ENCODE assay signal across 26 cellular contexts in genomic region chr4:188206783-188207182, GRCh38.
"Had no signal": no experiment of that assay in that cellular context is flagged by ENCODE, and none has a peak within 500 bp of the region (broad histone marks: within the 10 kb centered on the region; RNA-seq: fewer than 3 reads in every experiment).

No MANE protein-coding gene starts in this region.

- H3K4me3 Mint-ChIP-seq: T-cell; T-helper 1 cell treated with Interleukin-12 subunit alpha and Interleukin-12 subunit beta and Interleukin-4 antibody, amounts not matched to agents 30 μg/mL and 1 μg/mL, for 36 hours had no signal

- H3K4me1 Mint-ChIP-seq: T-cell had no signal

- H3K36me3 ChIP-seq: MG63, SJSA1 had no signal

- H3K27ac ChIP-seq: SJSA1, SK-N-MC had no signal

- DNase-seq: Karpas-422, KG1, MG63, NCI-H1092, NCI-H1105 treated with DMSO at 0.1 percent for 48 hours, NCI-H1417 treated with DMSO at 0.1 percent for 48 hours, NCI-H146, NCI-H1694 treated with DMSO at 0.1 percent for 48 hours, NCI-H1930, NCI-H2081 treated with DMSO at 0.1 percent for 48 hours, NCI-H2171, NCI-H226, NCI-H446, NCI-H510A, NCI-H524 treated with DMSO at 0.1 percent for 48 hours, NCI-H69, NCI-H774, PC-3, SIG-M5, SW 1271, T-cell had no signal

- H3K27ac Mint-ChIP-seq: T-cell; T-helper 1 cell treated with Interleukin-12 subunit alpha and Interleukin-12 subunit beta and Interleukin-4 antibody, amounts not matched to agents 30 μg/mL and 1 μg/mL, for 36 hours had no signal

- H3K4me1 ChIP-seq: SJSA1 had no signal

- ATAC-seq: Panc1, PC-3, Right ventricle myocardium inferior, T-cell had no signal

- H3K4me3 ChIP-seq: MG63, SJSA1, SK-N-MC had no signal

- H3K27me3 Mint-ChIP-seq: T-cell had no signal

- H3K36me3 Mint-ChIP-seq: T-cell had no signal

- H3K27me3 ChIP-seq: MG63, SJSA1 had no signal

- H3K9me3 ChIP-seq: MG63 had no signal
